ENCODE assay signal across 1 cellular context in genomic region chr22:49948958-49949913, GRCh38.
TF ChIP-seq lines count a peak whose summit lies in the region.

No MANE protein-coding gene starts in this region.

TF ChIP-seq in HepG2, 621 proteins besides CTCF, POLR2A, EP300 and RAD21 (continued from another document and continues in another):
- peak; percentile 66 for TF ChIP-seq ZNF407 (CRISPR knock-in tag; IDR thresholded peaks at IDR 0.05; ENCODE audit: not compliant biosample characterization)
- TF ChIP-seq E2F1 (CRISPR knock-in tag; IDR thresholded peaks at IDR 0.05) = peak; percentile 22; the same call in 1 of the 2 replicates
- peak; percentile 20; the same call in 1 of the 2 replicates for TF ChIP-seq HNF1B (CRISPR knock-in tag; IDR thresholded peaks at IDR 0.05)
- peak; percentile 70 for TF ChIP-seq TFDP2 (CRISPR knock-in tag; IDR thresholded peaks at IDR 0.05)
- TF ChIP-seq YY1 (IDR thresholded peaks at IDR 0.05; ENCODE audit: insufficient read depth, insufficient replicate concordance, low read depth, low read length) = peak; percentile 65
- 0 out of 2 replicates have a peak, but pooled peaks have one; percentile 26 for TF ChIP-seq RCOR2 (CRISPR knock-in tag; IDR thresholded peaks at IDR 0.05)
- peak; percentile 24; the same call in 1 of the 2 replicates for TF ChIP-seq ARNTL (CRISPR knock-in tag; IDR thresholded peaks at IDR 0.05)
- no peak for TF ChIP-seq FOXO4 (CRISPR knock-in tag; conservative IDR thresholded peaks at IDR 0.05)
- peak; percentile 73; the same call in 1 of the 2 replicates for TF ChIP-seq ZNF605 (CRISPR knock-in tag; IDR thresholded peaks at IDR 0.05)
- TF ChIP-seq ZBTB46 (CRISPR knock-in tag; IDR thresholded peaks at IDR 0.05; ENCODE audit: borderline replicate concordance) = peak; percentile 67; the same call in 1 of the 2 replicates
- peak; percentile 77 for TF ChIP-seq ZFY (CRISPR knock-in tag; IDR thresholded peaks at IDR 0.05)
- peak; percentile 74 for TF ChIP-seq SAP130 (CRISPR knock-in tag; IDR thresholded peaks at IDR 0.05; ENCODE audit: low read depth)
- peak; percentile 27; the same call in 1 of the 2 replicates for TF ChIP-seq ZNF589 (CRISPR knock-in tag; conservative IDR thresholded peaks at IDR 0.05)
- TF ChIP-seq TAF1 (CRISPR knock-in tag; IDR thresholded peaks at IDR 0.05) = peak; percentile 54
- TF ChIP-seq ZNF264 (CRISPR knock-in tag; IDR thresholded peaks at IDR 0.05) = peak; percentile 83; the same call in 1 of the 2 replicates
- peak; percentile 65; the same call in 1 of the 2 replicates for TF ChIP-seq MED13 (CRISPR knock-in tag; IDR thresholded peaks at IDR 0.05)
- TF ChIP-seq HOXD1 (CRISPR knock-in tag; IDR thresholded peaks at IDR 0.05) = no peak; the same call in 1 of the 2 replicates
- no peak for TF ChIP-seq TEAD2 (CRISPR knock-in tag; IDR thresholded peaks at IDR 0.05)
- TF ChIP-seq DNMT3B (CRISPR knock-in tag; conservative IDR thresholded peaks at IDR 0.05) = no peak
- TF ChIP-seq CENPT (CRISPR knock-in tag; IDR thresholded peaks at IDR 0.05; ENCODE audit: low read depth) = peak; percentile 54; the same call in 1 of the 2 replicates
- TF ChIP-seq ZNF17 (CRISPR knock-in tag; IDR thresholded peaks at IDR 0.05) = no peak
- peak; percentile 78; the same call in 1 of the 2 replicates for TF ChIP-seq MYPOP (CRISPR knock-in tag; IDR thresholded peaks at IDR 0.05)
- TF ChIP-seq SMAD9 (CRISPR knock-in tag; IDR thresholded peaks at IDR 0.05) = no peak
- TF ChIP-seq RELA (CRISPR knock-in tag; IDR thresholded peaks at IDR 0.05) = no peak; the same call in 1 of the 2 replicates
- TF ChIP-seq CSRNP1 (CRISPR knock-in tag; IDR thresholded peaks at IDR 0.05) = peak; percentile 78; the same call in 1 of the 2 replicates
- peak; percentile 43; the same call in 1 of the 2 replicates for TF ChIP-seq PRMT3 (CRISPR knock-in tag; IDR thresholded peaks at IDR 0.05; ENCODE audit: borderline replicate concordance, low read depth)
- peak; percentile 83 for TF ChIP-seq RBFOX2 (IDR thresholded peaks at IDR 0.05; ENCODE audit: low read depth, low read length)
- TF ChIP-seq ZGPAT (CRISPR knock-in tag; IDR thresholded peaks at IDR 0.05) = peak; percentile 78
- TF ChIP-seq BCL6 (CRISPR knock-in tag; IDR thresholded peaks at IDR 0.05) = peak; percentile 47; the same call in 1 of the 2 replicates
- 0 out of 2 replicates have a peak, but pooled peaks have one; percentile 58 for TF ChIP-seq ZSCAN20 (CRISPR knock-in tag; IDR thresholded peaks at IDR 0.05; ENCODE audit: borderline replicate concordance)
- 0 out of 2 replicates have a peak, but pooled peaks have one; percentile 43 for TF ChIP-seq ZNF556 (CRISPR knock-in tag; IDR thresholded peaks at IDR 0.05; ENCODE audit: borderline replicate concordance)
- TF ChIP-seq ZZZ3 (CRISPR knock-in tag; IDR thresholded peaks at IDR 0.05; ENCODE audit: borderline replicate concordance) = peak; percentile 30; the same call in 1 of the 2 replicates
- TF ChIP-seq ZNF180 (CRISPR knock-in tag; IDR thresholded peaks at IDR 0.05; ENCODE audit: borderline replicate concordance, low read depth) = 0 out of 2 replicates have a peak, but pooled peaks have one; percentile 68
- TF ChIP-seq SRF (IDR thresholded peaks at IDR 0.05; ENCODE audit: low read depth, low read length) = no peak
- no peak for TF ChIP-seq FOXK2 (IDR thresholded peaks at IDR 0.05)
- 0 out of 2 replicates have a peak, but pooled peaks have one; percentile 57 for TF ChIP-seq ZNF224 (CRISPR knock-in tag; IDR thresholded peaks at IDR 0.05)
- TF ChIP-seq MLLT10 (CRISPR knock-in tag; IDR thresholded peaks at IDR 0.05) = no peak
- TF ChIP-seq ZNF160 (CRISPR knock-in tag; IDR thresholded peaks at IDR 0.05) = no peak; the same call in 1 of the 2 replicates
- 0 out of 2 replicates have a peak, but pooled peaks have one; percentile 7 for TF ChIP-seq ZNF468 (CRISPR knock-in tag; IDR thresholded peaks at IDR 0.05)
- TF ChIP-seq PCBP1 (IDR thresholded peaks at IDR 0.05; ENCODE audit: borderline replicate concordance, low read depth, low read length) = peak; percentile 75
- no peak for TF ChIP-seq RFX1 (IDR thresholded peaks at IDR 0.05)
- TF ChIP-seq SAFB2 (CRISPR knock-in tag; IDR thresholded peaks at IDR 0.05; ENCODE audit: borderline replicate concordance, low read depth) = peak; percentile 47; the same call in 1 of the 2 replicates
- peak; percentile 36; the same call in 1 of the 2 replicates for TF ChIP-seq DR1 (CRISPR knock-in tag; IDR thresholded peaks at IDR 0.05)
